1 cellular context compared by ENCODE assay signal in the genomic region with DNA sequence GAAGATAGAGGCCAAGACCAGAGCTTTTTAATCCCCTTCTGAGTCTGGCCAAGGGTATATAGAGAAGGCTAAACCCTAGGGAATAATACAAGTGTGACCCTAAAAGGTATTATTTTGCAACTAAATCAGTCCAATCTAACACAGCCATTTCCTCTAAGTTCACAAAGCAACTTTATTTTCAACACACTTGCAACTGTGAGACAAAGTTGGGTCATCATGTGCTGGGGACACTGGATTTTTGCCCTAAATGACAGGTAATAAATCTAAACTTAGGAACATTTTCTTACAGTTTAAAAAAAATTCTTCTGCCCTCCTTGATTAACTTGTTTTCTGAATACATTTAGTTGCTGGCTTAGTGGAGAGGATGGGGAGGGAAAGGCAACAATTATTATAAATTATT.
TF ChIP-seq lines count a peak whose summit lies in the region.

No MANE protein-coding gene starts in this region.

TF ChIP-seq in IMR-90, 13 proteins besides CTCF, POLR2A, EP300 and RAD21:
- no peak for TF ChIP-seq RFX5 (IDR thresholded peaks at IDR 0.05; ENCODE audit: low read depth, low read length)
- TF ChIP-seq, protein P1, sequence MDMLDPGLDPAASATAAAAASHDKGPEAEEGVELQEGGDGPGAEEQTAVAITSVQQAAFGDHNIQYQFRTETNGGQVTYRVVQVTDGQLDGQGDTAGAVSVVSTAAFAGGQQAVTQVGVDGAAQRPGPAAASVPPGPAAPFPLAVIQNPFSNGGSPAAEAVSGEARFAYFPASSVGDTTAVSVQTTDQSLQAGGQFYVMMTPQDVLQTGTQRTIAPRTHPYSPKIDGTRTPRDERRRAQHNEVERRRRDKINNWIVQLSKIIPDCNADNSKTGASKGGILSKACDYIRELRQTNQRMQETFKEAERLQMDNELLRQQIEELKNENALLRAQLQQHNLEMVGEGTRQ (IDR thresholded peaks at IDR 0.05; ENCODE audit: low read depth, low read length), result no peak
- no peak for TF ChIP-seq BHLHE40 (IDR thresholded peaks at IDR 0.05; ENCODE audit: low read depth, low read length)
- TF ChIP-seq CHD1 (IDR thresholded peaks at IDR 0.05; ENCODE audit: low read depth, low read length), result no peak
- TF ChIP-seq FOS (IDR thresholded peaks at IDR 0.05; ENCODE audit: low read depth, low read length), result no peak
- TF ChIP-seq MXI1 (IDR thresholded peaks at IDR 0.05; ENCODE audit: borderline replicate concordance, low read depth, low read length), result no peak
- TF ChIP-seq, protein P2, sequence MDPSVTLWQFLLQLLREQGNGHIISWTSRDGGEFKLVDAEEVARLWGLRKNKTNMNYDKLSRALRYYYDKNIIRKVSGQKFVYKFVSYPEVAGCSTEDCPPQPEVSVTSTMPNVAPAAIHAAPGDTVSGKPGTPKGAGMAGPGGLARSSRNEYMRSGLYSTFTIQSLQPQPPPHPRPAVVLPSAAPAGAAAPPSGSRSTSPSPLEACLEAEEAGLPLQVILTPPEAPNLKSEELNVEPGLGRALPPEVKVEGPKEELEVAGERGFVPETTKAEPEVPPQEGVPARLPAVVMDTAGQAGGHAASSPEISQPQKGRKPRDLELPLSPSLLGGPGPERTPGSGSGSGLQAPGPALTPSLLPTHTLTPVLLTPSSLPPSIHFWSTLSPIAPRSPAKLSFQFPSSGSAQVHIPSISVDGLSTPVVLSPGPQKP (IDR thresholded peaks at IDR 0.05; ENCODE audit: borderline replicate concordance, low read depth, low read length), result no peak
- TF ChIP-seq RCOR1 (IDR thresholded peaks at IDR 0.05; ENCODE audit: insufficient replicate concordance, low read length), result no peak
- TF ChIP-seq SMC3 (IDR thresholded peaks at IDR 0.05; ENCODE audit: low read depth, low read length), result no peak
- no peak for TF ChIP-seq NFE2L2 (IDR thresholded peaks at IDR 0.05; ENCODE audit: low read depth, low read length)
- TF ChIP-seq CEBPB (IDR thresholded peaks at IDR 0.05; ENCODE audit: low read depth, low read length), result no peak
- no peak for TF ChIP-seq MAZ (IDR thresholded peaks at IDR 0.05; ENCODE audit: borderline replicate concordance, low read depth, low read length)
- no peak for TF ChIP-seq MAFK (IDR thresholded peaks at IDR 0.05; ENCODE audit: low read depth, low read length)
